In the genomic region with DNA sequence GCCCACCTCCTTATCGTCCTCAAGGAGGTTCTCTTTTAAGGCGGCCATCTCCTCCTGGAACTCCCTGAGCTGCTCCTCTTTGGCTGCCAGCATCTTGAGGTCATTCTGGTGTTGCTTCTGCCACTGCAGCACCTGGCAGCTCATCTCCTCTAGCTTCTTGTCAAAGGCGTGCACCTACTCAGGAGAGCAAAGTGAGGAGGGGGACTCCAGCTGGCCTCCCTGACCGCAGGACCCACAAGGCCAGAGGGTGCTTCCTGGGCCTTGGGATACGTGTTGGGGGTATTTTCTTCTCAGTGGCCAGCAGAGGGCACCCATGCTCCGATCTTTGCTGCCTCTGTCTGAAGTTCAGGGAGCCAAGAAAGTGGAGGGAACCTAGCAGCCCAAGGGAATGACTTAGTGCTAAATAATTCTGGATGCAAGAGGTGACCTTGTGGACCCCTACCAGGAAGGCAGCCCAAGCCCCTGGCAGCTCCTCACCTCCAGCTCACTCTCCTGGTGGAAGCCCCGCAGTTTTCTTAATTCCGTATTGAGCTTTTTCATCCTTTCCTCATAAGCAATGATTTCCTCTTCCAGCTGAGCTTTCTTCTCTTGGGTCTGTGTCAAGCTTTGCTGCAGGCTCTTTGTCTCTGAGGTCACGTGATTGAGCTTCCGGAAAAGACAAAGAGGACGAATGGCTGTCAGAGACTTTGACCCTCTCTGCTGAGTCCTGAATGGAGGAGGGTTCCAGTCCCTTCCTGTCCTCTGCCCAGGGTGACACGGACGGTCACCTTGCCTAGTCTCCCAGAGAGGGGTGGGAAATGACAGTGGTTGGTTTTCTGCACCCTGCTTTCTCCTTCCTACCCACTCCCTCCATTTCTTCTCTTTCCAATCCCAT, we compare ENCODE assay signal across 8 cellular contexts. TPM values are rescaled to one million over a fixed set of nuclear protein-coding genes. Genes with fewer than 3 reads are reported as not detected.
DNase-seq lines count a peak whose midpoint lies in the region; ATAC-seq and TF ChIP-seq lines count a peak whose summit lies in the region.

No MANE protein-coding gene starts in this region.

- peak; percentile 64 for ATAC-seq in GM18498 (IDR thresholded peaks at IDR 0.05; ENCODE audit: unreplicated experiment)
- peak; percentile 69 for ATAC-seq in activated T-helper 17 cell treated with anti-CD3 and anti-CD28 coated beads, Interleukin-2, amount 50 U/mL, for 72 hours (replicated peaks)

- peak overlapping the region; percentile 72 for H3K27ac Mint-ChIP-seq in activated T-helper 17 cell treated with anti-CD3 and anti-CD28 coated beads, Interleukin-2, amount 50 U/mL, for 72 hours

- H3K4me1 ChIP-seq in Peyer's patch (peaks cover 0 to 8% (median 0%) of the 10 kb centered on the region in 4 donors), suprapubic skin (peaks cover 12% of the 10 kb centered on the region)

- TF ChIP-seq CTCF in Peyer's patch (IDR thresholded peaks at IDR 0.05): peak; percentile 15 to 79 (median 74)
- TF ChIP-seq CTCF in fibroblast of villous mesenchyme (IDR thresholded peaks at IDR 0.05; ENCODE audit: insufficient read depth, low read depth, low read length): peak; percentile 76
- peak; percentile 46 to 67 for TF ChIP-seq CTCF in suprapubic skin (IDR thresholded peaks at IDR 0.05)

- H3K27me3 ChIP-seq in Peyer's patch (no peaks in the 10 kb centered on the region), suprapubic skin (no peaks in the 10 kb centered on the region)

- H3K36me3 ChIP-seq in Peyer's patch: no peaks in the 10 kb centered on the region
- H3K36me3 ChIP-seq in suprapubic skin: no peaks in the 10 kb centered on the region

- H3K9me3 Mint-ChIP-seq in activated T-helper 17 cell treated with anti-CD3 and anti-CD28 coated beads, Interleukin-2, amount 50 U/mL, for 72 hours: no peaks in the 10 kb centered on the region

- H3K4me3 ChIP-seq in Peyer's patch (no peak overlapping the region), fibroblast of villous mesenchyme (ENCODE audit: low read depth, low read length) (no peak overlapping the region), suprapubic skin (no peak overlapping the region)

- no peak for TF ChIP-seq POLR2A in Peyer's patch (IDR thresholded peaks at IDR 0.05)
- TF ChIP-seq POLR2A in suprapubic skin (IDR thresholded peaks at IDR 0.05): no peak

- no peak overlapping the region for H3K4me3 Mint-ChIP-seq in activated T-helper 17 cell treated with anti-CD3 and anti-CD28 coated beads, Interleukin-2, amount 50 U/mL, for 72 hours

- no peaks in the 10 kb centered on the region for H3K4me1 Mint-ChIP-seq in activated T-helper 17 cell treated with anti-CD3 and anti-CD28 coated beads, Interleukin-2, amount 50 U/mL, for 72 hours

- H3K36me3 Mint-ChIP-seq in activated T-helper 17 cell treated with anti-CD3 and anti-CD28 coated beads, Interleukin-2, amount 50 U/mL, for 72 hours (ENCODE audit: low read depth): no peaks in the 10 kb centered on the region

- H3K9me3 ChIP-seq in Peyer's patch (no peaks in the 10 kb centered on the region), suprapubic skin (no peaks in the 10 kb centered on the region)

- TF ChIP-seq EP300 in suprapubic skin (IDR thresholded peaks at IDR 0.05): no peak

- no peaks in the 10 kb centered on the region for H3K27me3 Mint-ChIP-seq in activated T-helper 17 cell treated with anti-CD3 and anti-CD28 coated beads, Interleukin-2, amount 50 U/mL, for 72 hours

- in situ Hi-C loops in KBM-7 (cut with MboI; ENCODE audit: low pct_unique_long_range_greater_than_20kb, low sequenced_read_pairs): loop anchor here (25.0 kb wide), 1 partner anchor 337 kb away; no protein-coding TSS in a partner anchor

- 42% methylated on average over 10 of the region's 13 CpGs for WGBS in suprapubic skin

- peak overlapping the region in 2 of 4 donors; percentile 20 to 51 for H3K27ac ChIP-seq in Peyer's patch
- peak overlapping the region; percentile 41 for H3K27ac ChIP-seq in suprapubic skin

- DNase-seq in 8988T (peak; percentile 79), KBM-7 (peak; percentile 64), Peyer's patch (peak; percentile 44 to 86 (median 77)), fibroblast of villous mesenchyme (ENCODE audit: low read depth) (peak; percentile 77), non-pigmented ciliary epithelial cell (ENCODE audit: low read depth) (peak; percentile 23), suprapubic skin (ENCODE audit: low spot score in 2 of 2) (peak in 1 of 2 donors; percentile 78)

RNA-seq across cellular contexts. Expression of gene DHX38, which starts 31.4 kb away (rescaled TPM):
- total RNA-seq in Peyer's patch (100 to 1,000 TPM in 2 of 4 donors, 10 to 100 TPM in 2; 44.3 to 171 (median 106) TPM), fibroblast of villous mesenchyme (59.6 and 59.9 TPM in 2 replicates), suprapubic skin (10 to 100 TPM; 36.6 to 98.9 (median 57.5) TPM)
- 10 to 100 TPM; 96.7 to 99.2 TPM for total RNA-seq in activated T-helper 17 cell treated with anti-CD3 and anti-CD28 coated beads, Interleukin-2, amount 50 U/mL, for 72 hours

RNA-seq across cellular contexts. Expression of gene TXNL4B, which starts 31.6 kb away (rescaled TPM):
- total RNA-seq in Peyer's patch: 10 to 100 TPM in 3 of 4 donors, 1 to 10 TPM in 1; 7.2 to 40.4 (median 13.4) TPM
- 10 to 100 TPM; 17.9 to 18.9 TPM for total RNA-seq in activated T-helper 17 cell treated with anti-CD3 and anti-CD28 coated beads, Interleukin-2, amount 50 U/mL, for 72 hours
- total RNA-seq in fibroblast of villous mesenchyme: 5.2 and 8.6 TPM in 2 replicates
- 10 to 100 TPM in 1 of 4 donors, 1 to 10 TPM in 3; 6.4 to 19.9 (median 6.9) TPM for total RNA-seq in suprapubic skin

RNA-seq across cellular contexts. Expression of gene PMFBP1, which starts 47.0 kb away (rescaled TPM):
- total RNA-seq in Peyer's patch (100 to 1,000 TPM in 1 of 4 donors, 10 to 100 TPM in 1, 1 to 10 TPM in 2; 1.8 to 108 (median 11.4) TPM), fibroblast of villous mesenchyme (under 0.01 and 0.32 TPM in 2 replicates), suprapubic skin (1 to 10 TPM in 3 of 4 donors, under 1 TPM in 1; 0.76 to 9.3 (median 2.0) TPM)
- 1 to 10 TPM; 2.1 to 3.9 TPM for total RNA-seq in activated T-helper 17 cell treated with anti-CD3 and anti-CD28 coated beads, Interleukin-2, amount 50 U/mL, for 72 hours
